ENCODE assay signal across 21 cellular contexts in genomic region chr2:143341478-143341877, GRCh38.
DNase-seq lines count a peak whose midpoint lies in the region; ATAC-seq, FAIRE-seq and TF ChIP-seq lines count a peak whose summit lies in the region.
"Had no signal": no experiment of that assay in that cellular context is flagged by ENCODE, and none has a peak within 500 bp of the region (broad histone marks: within the 10 kb centered on the region; RNA-seq: fewer than 3 reads in every experiment).

No MANE protein-coding gene starts in this region.

- in situ Hi-C loops in HepG2 (cut with HindIII; ENCODE audit: extremely low pct_ligation_motif_present, low pct_unique_long_range_greater_than_20kb) (no loop called here), IMR-90 (cut with MboI; ENCODE audit: low sequenced_read_pairs) (no loop called here)

- TF ChIP-seq RAD21 in HepG2 (CRISPR knock-in tag; IDR thresholded peaks at IDR 0.05): no peak
- TF ChIP-seq RAD21 in IMR-90 (IDR thresholded peaks at IDR 0.05; ENCODE audit: low read length): no peak

- no peak overlapping the region for H3K14ac ChIP-seq in IMR-90 (replicated peaks; ENCODE audit: low read depth, low read length)

- WGBS in HepG2 (ENCODE audit: low lambda C conversion rate): 6% methylated on average over 2 of the region's 2 CpGs
- 50% methylated on average over 2 of the region's 2 CpGs for WGBS in right lobe of liver (ENCODE audit: insufficient coverage, low coverage, low lambda C conversion rate, missing lambda C conversion rate)
- 100% methylated on average over 1 of the region's 2 CpGs; no CpG with 5 or more reads in 1 of the 2 experiments for WGBS in IMR-90 (ENCODE audit: extremely low coverage in 2 of 2, insufficient read length in 1 of 2), 2 experiments

- H3K23ac ChIP-seq in IMR-90 (ENCODE audit: low read depth, low read length): no peak overlapping the region

- H4K8ac ChIP-seq in IMR-90 (ENCODE audit: low read depth in 2 of 2, low read length in 2 of 2): no peak overlapping the region

- dilution Hi-C loops in IMR-90 (cut with HindIII; ENCODE audit: low sequenced_read_pairs, unreplicated experiment): no loop called here

- no peak overlapping the region for H3K4me3 Mint-ChIP-seq in effector memory CD8-positive, alpha-beta T cell
- H3K4me3 Mint-ChIP-seq: CD14-positive monocyte; CD4-positive, CD25-positive, alpha-beta regulatory T cell; CD8-positive, alpha-beta memory T cell had no signal

- ATAC-seq in HepG2 (no peak), right lobe of liver (no peak), IMR-90 (ENCODE audit: low read depth) (no peak), GM19351 (IDR thresholded peaks at IDR 0.05; ENCODE audit: unreplicated experiment) (no peak)
- ATAC-seq in effector memory CD8-positive, alpha-beta T cell (replicated peaks): no peak

- no peak overlapping the region for H3K18ac ChIP-seq in IMR-90 (ENCODE audit: low read depth, low read length)

- H4K5ac ChIP-seq in IMR-90 (ENCODE audit: low read depth, low read length): no peak overlapping the region

- FAIRE-seq in HepG2 (lab: Jason Lieb, UNC): no peak
- FAIRE-seq: G401.6, GM12891, GM19239 had no signal

- BruUV-seq in HepG2 (replicated peaks; lab: Mats Ljungman, UMichigan) (no TSS peak), IMR-90 (replicated peaks; lab: Mats Ljungman, UMichigan) (no TSS peak)

- intact Hi-C loops in HepG2 (cut with micrococcal nuclease; ENCODE audit: unreplicated experiment): no loop called here
- intact Hi-C loops in right lobe of liver (cut with DNase I): no loop called here
- intact Hi-C loops in IMR-90 (cut with micrococcal nuclease): no loop called here

- H3K4me1 ChIP-seq in HepG2 (ENCODE audit: insufficient read depth, low read length) (no peaks in the 10 kb centered on the region), right lobe of liver (peaks cover 0 to 3% (median 0%) of the 10 kb centered on the region in 4 donors), IMR-90 (ENCODE audit: control insufficient read depth, insufficient read depth, low read length) (no peaks in the 10 kb centered on the region)
- H3K4me1 ChIP-seq: BE2C, BLaER1 had no signal

- no peak for TF ChIP-seq POLR2A in HepG2 (IDR thresholded peaks at IDR 0.05; ENCODE audit: insufficient read depth in 1 of 2, low read depth in 2 of 2, low read length in 2 of 2)
- TF ChIP-seq POLR2A in right lobe of liver (IDR thresholded peaks at IDR 0.05): no peak
- TF ChIP-seq POLR2A in IMR-90 (IDR thresholded peaks at IDR 0.05; ENCODE audit: low read depth, low read length): no peak

- H2BK5ac ChIP-seq in IMR-90 (ENCODE audit: low read depth, low read length, poor library complexity, severe bottlenecking): no peak overlapping the region

- no peak overlapping the region for H3K56ac ChIP-seq in IMR-90 (ENCODE audit: extremely low read depth, insufficient read depth, low read length)

- no peak overlapping the region for H4K91ac ChIP-seq in IMR-90 (ENCODE audit: insufficient read depth, low read depth, low read length)

- DNase-seq in HepG2 (ENCODE audit: low spot score) (no peak), right lobe of liver (no peak), IMR-90 (no peak)
- no peak for DNase-seq in effector memory CD8-positive, alpha-beta T cell
- DNase-seq in activated CD8-positive, alpha-beta memory T cell treated with anti-CD3 and anti-CD28 coated beads for 24 hours: no peak
- DNase-seq: ACHN; BE2C; C1 segment of cervical spinal cord; CD4-positive, alpha-beta memory T cell; CD4-positive, CD25-positive, alpha-beta regulatory T cell; CD8-positive, alpha-beta memory T cell; COR-L47; DMS79 treated with DMSO at 0.1 percent for 48 hours; GF-D8 had no signal

- CTCF ChIA-PET in HepG2 (lab: Yijun Ruan, JAX; ENCODE audit: low intra/inter-chr PET ratio, low total read pairs): no interaction called here
- CTCF ChIA-PET in IMR-90 (lab: Yijun Ruan, JAX): no interaction called here

- H3K79me2 ChIP-seq in HepG2 (ENCODE audit: insufficient read depth, low read length): no peaks in the 10 kb centered on the region

- no peaks in the 10 kb centered on the region for H3K79me1 ChIP-seq in IMR-90 (ENCODE audit: low read depth in 1 of 2, low read length in 2 of 2)

- H3K9me1 ChIP-seq in IMR-90 (ENCODE audit: insufficient read depth, low read length): no peaks in the 10 kb centered on the region

- no peak for TF ChIP-seq CTCF in HepG2 (CRISPR knock-in tag; IDR thresholded peaks at IDR 0.05)
- no peak for TF ChIP-seq CTCF in right lobe of liver (IDR thresholded peaks at IDR 0.05)
- TF ChIP-seq CTCF in IMR-90 (conservative IDR thresholded peaks at IDR 0.05; ENCODE audit: low read depth, low read length): no peak

- no peak overlapping the region for H2BK20ac ChIP-seq in IMR-90 (ENCODE audit: low read depth, low read length)

- H2AK5ac ChIP-seq in IMR-90 (ENCODE audit: low read depth, low read length): no peak overlapping the region

- no peak overlapping the region for H2AK9ac ChIP-seq in IMR-90 (replicated peaks; ENCODE audit: low read depth, low read length, poor library complexity)

- POLR2A ChIA-PET in HepG2 (lab: Yijun Ruan, JAX) (no interaction called here), IMR-90 (lab: Charles Lee; ENCODE audit: unreplicated experiment) (no interaction called here)

- H4K20me1 ChIP-seq in HepG2 (ENCODE audit: insufficient read depth, low read length): no peaks in the 10 kb centered on the region
- no peaks in the 10 kb centered on the region for H4K20me1 ChIP-seq in IMR-90 (ENCODE audit: insufficient read depth, low read length)
- H4K20me1 ChIP-seq: BLaER1 had no signal

- H3K36me3 Mint-ChIP-seq in effector memory CD8-positive, alpha-beta T cell (ENCODE audit: insufficient read depth): peaks cover 18% of the 10 kb centered on the region

- TF ChIP-seq EP300 in HepG2 (IDR thresholded peaks at IDR 0.05; ENCODE audit: low read depth in 2 of 2, low read length in 2 of 2) (no peak), HepG2 (CRISPR knock-in tag; IDR thresholded peaks at IDR 0.05; ENCODE audit: borderline replicate concordance) (no peak)

- H3K4me3 ChIP-seq in HepG2 (replicated peaks in 1 of 3; ENCODE audit: insufficient read depth in 1 of 3, low read depth in 2 of 3, low read length in 3 of 3) (no peak overlapping the region), right lobe of liver (no peak overlapping the region), IMR-90 (ENCODE audit: insufficient read depth, low read depth, low read length) (no peak overlapping the region)
- H3K4me3 ChIP-seq: BLaER1 had no signal

- H2AFZ ChIP-seq in HepG2 (ENCODE audit: low read length): no peak overlapping the region
- no peak overlapping the region for H2AFZ ChIP-seq in IMR-90 (replicated peaks; ENCODE audit: low read length, poor library complexity)

- H3K27me3 ChIP-seq in HepG2 (ENCODE audit: control insufficient read depth in 1 of 2, insufficient read depth in 2 of 2, low read length in 2 of 2) (no peaks in the 10 kb centered on the region), right lobe of liver (no peaks in the 10 kb centered on the region), IMR-90 (ENCODE audit: control insufficient read depth, insufficient read depth, low read length) (no peaks in the 10 kb centered on the region)
- H3K27me3 ChIP-seq: BE2C, BLaER1 had no signal

- H3K9me3 ChIP-seq in HepG2 (ENCODE audit: low read length) (no peaks in the 10 kb centered on the region), right lobe of liver (no peaks in the 10 kb centered on the region), IMR-90 (ENCODE audit: control insufficient read depth, insufficient read depth, low read length) (no peaks in the 10 kb centered on the region)
- H3K9me3 ChIP-seq: BE2C, BLaER1 had no signal

- H3K27ac Mint-ChIP-seq in effector memory CD8-positive, alpha-beta T cell: peak overlapping the region; percentile 17 to 51

- H3K4ac ChIP-seq in IMR-90 (ENCODE audit: low read depth, low read length): no peak overlapping the region

- H3K27me3 Mint-ChIP-seq in effector memory CD8-positive, alpha-beta T cell: no peaks in the 10 kb centered on the region
- H3K27me3 Mint-ChIP-seq: CD4-positive, alpha-beta memory T cell; CD4-positive, CD25-positive, alpha-beta regulatory T cell; CD8-positive, alpha-beta memory T cell had no signal

- H2BK120ac ChIP-seq in IMR-90 (ENCODE audit: low read depth, low read length): no peak overlapping the region

- H3K27ac ChIP-seq in HepG2 (ENCODE audit: extremely low read length, insufficient read depth, low read length) (no peak overlapping the region), right lobe of liver (no peak overlapping the region), IMR-90 (ENCODE audit: insufficient read depth, low read length) (no peak overlapping the region)
- H3K27ac ChIP-seq: 22Rv1, BLaER1 had no signal

- H3K9ac ChIP-seq in HepG2 (ENCODE audit: insufficient read depth, low read depth, low read length) (no peak overlapping the region), IMR-90 (ENCODE audit: low read depth, low read length) (no peak overlapping the region)
- H3K9ac ChIP-seq: BLaER1 had no signal

- peaks cover 38 to 85% of the 10 kb centered on the region in 2 donors for H3K4me1 Mint-ChIP-seq in effector memory CD8-positive, alpha-beta T cell (ENCODE audit: low read depth in 2 of 2)
- H3K4me1 Mint-ChIP-seq: CD14-positive monocyte had no signal

- H2BK15ac ChIP-seq in IMR-90 (ENCODE audit: low read depth, low read length): no peak overlapping the region

- H3K4me2 ChIP-seq in HepG2 (ENCODE audit: low read depth, low read length) (no peak overlapping the region), IMR-90 (ENCODE audit: low read depth, low read length) (no peak overlapping the region)
- H3K4me2 ChIP-seq: BLaER1 had no signal

- H3K36me3 ChIP-seq in HepG2 (replicated peaks in 1 of 2; ENCODE audit: control insufficient read depth in 1 of 2, insufficient read depth in 2 of 2, low read length in 2 of 2): no peaks in the 10 kb centered on the region
- H3K36me3 ChIP-seq in right lobe of liver: no peaks in the 10 kb centered on the region
- no peaks in the 10 kb centered on the region for H3K36me3 ChIP-seq in IMR-90 (ENCODE audit: control insufficient read depth, insufficient read depth, low read length)
- H3K36me3 ChIP-seq: BE2C, BLaER1 had no signal

- no peaks in the 10 kb centered on the region for H3K9me3 Mint-ChIP-seq in effector memory CD8-positive, alpha-beta T cell
- H3K9me3 Mint-ChIP-seq: CD14-positive monocyte; CD4-positive, alpha-beta memory T cell; CD4-positive, CD25-positive, alpha-beta regulatory T cell; CD8-positive, alpha-beta memory T cell had no signal

TF ChIP-seq in HepG2, 621 proteins besides CTCF, POLR2A, EP300 and RAD21 (continues in another document):
- TF ChIP-seq ZNF572 (CRISPR knock-in tag; IDR thresholded peaks at IDR 0.05): no peak

TF ChIP-seq in IMR-90, 13 proteins besides CTCF, POLR2A, EP300 and RAD21:
- TF ChIP-seq MAFK (IDR thresholded peaks at IDR 0.05; ENCODE audit: low read depth, low read length) (peak; percentile 60), RCOR1 (IDR thresholded peaks at IDR 0.05; ENCODE audit: insufficient replicate concordance, low read length) (no peak)
TF ChIP-seq in IMR-90: peak in this region for 1.
